9 cellular contexts compared by ENCODE assay signal in the genomic region with DNA sequence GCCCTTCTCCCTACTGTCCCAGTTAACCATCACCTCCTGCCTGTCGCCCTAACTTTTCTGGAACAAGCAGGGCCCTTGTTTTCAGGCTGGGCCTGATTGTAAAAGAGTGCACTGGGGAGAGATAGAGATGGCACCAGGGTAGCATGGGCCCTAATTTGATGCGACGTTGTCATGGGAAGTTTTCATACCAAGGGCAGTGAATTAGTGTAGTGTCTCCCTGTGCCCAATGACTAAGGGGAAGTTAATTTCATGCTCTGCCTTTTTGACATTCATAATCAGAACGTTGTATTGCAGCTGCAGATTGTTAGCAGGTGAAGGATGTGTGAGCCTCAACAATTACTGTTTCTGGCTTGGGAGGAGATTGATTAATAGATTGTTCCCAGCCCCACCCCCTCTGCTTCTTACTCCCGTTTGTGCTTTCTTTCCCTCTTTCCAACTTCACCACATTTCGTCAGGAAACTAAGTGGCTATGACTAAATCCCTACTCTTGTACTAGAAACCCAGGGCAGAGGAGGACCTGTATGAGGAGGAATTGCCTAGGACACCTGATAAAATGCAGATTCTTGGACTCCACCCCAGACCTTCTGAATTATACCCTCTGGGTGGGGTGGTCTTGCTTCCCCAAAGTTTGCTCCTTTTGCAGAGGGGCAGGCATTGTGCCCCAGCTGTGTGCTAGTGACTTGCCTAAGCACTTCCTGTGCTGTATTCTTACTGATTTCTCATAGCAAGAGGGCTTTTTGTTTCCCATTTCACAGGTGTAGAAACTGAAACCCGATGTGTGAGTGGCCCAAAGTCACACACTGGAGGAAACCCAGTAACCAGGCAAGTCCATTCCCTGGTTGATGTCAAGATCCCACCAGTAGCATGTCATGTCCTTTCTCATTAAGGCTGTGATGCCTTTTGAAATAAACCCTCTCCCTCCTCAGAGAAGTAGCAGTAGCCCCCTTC. TPM values are rescaled to one million over a fixed set of nuclear protein-coding genes. Genes with fewer than 3 reads are reported as not detected.
DNase-seq lines count a peak whose midpoint lies in the region; ATAC-seq and TF ChIP-seq lines count a peak whose summit lies in the region.
"Had no signal": no experiment of that assay in that cellular context is flagged by ENCODE, and none has a peak within 500 bp of the region (broad histone marks: within the 10 kb centered on the region; RNA-seq: fewer than 3 reads in every experiment).

No MANE protein-coding gene starts in this region.

- H3K9me3 Mint-ChIP-seq in activated CD4-positive, alpha-beta memory T cell treated with anti-CD3 and anti-CD28 coated beads for 36 hours, result no peaks in the 10 kb centered on the region

- no peaks in the 10 kb centered on the region for H3K9me3 ChIP-seq in MG63

- no peaks in the 10 kb centered on the region for H3K4me1 Mint-ChIP-seq in activated CD4-positive, alpha-beta memory T cell treated with anti-CD3 and anti-CD28 coated beads for 36 hours (ENCODE audit: low read depth)

- DNase-seq in GM10248 (ENCODE audit: extremely low spot score), result peak; percentile 69
- DNase-seq in activated CD4-positive, alpha-beta memory T cell treated with anti-CD3 and anti-CD28 coated beads for 36 hours, result peak; percentile 19
- no peak for DNase-seq in MG63
- DNase-seq in activated gamma-delta T cell (lab: John Stamatoyannopoulos, UW), result no peak
- DNase-seq in cerebellar cortex (ENCODE audit: low spot score), result no peak
- no peak for DNase-seq in sciatic nerve (ENCODE audit: low spot score)
- DNase-seq: NCI-H1105 had no signal

- POLR2A ChIA-PET in GM10248 (lab: Yijun Ruan, JAX), result no interaction called here
- POLR2A ChIA-PET in activated CD4-positive, alpha-beta memory T cell treated with anti-CD3 and anti-CD28 coated beads for 36 hours (lab: Charles Lee), result no interaction called here

- intact Hi-C loops in activated CD4-positive, alpha-beta memory T cell treated with anti-CD3 and anti-CD28 coated beads for 36 hours (cut with micrococcal nuclease), result no loop called here
- intact Hi-C loops in sciatic nerve (cut with DNase I), result no loop called here

- CTCF ChIA-PET in GM10248 (lab: Yijun Ruan, JAX), result interaction anchor here (1.2 to 1.4 kb wide), 2 partner anchors 13 to 20 kb away, joined by 4 read pairs; no protein-coding TSS in a partner anchor
- CTCF ChIA-PET in activated CD4-positive, alpha-beta memory T cell treated with anti-CD3 and anti-CD28 coated beads for 36 hours (lab: Charles Lee), result no interaction called here

- TF ChIP-seq CTCF in GM10248 (IDR thresholded peaks at IDR 0.05; ENCODE audit: control extremely low read depth, extremely low read depth, low read depth, missing control alignments), result no peak

- no peak overlapping the region for H3K4me3 ChIP-seq in MG63

- no peak overlapping the region for H3K27ac Mint-ChIP-seq in activated CD4-positive, alpha-beta memory T cell treated with anti-CD3 and anti-CD28 coated beads for 36 hours

- H3K36me3 Mint-ChIP-seq in activated CD4-positive, alpha-beta memory T cell treated with anti-CD3 and anti-CD28 coated beads for 36 hours, result no peaks in the 10 kb centered on the region

- H3K27me3 ChIP-seq in MG63, result no peaks in the 10 kb centered on the region

- H3K4me3 Mint-ChIP-seq in activated CD4-positive, alpha-beta memory T cell treated with anti-CD3 and anti-CD28 coated beads for 36 hours, result no peak overlapping the region

- no peaks in the 10 kb centered on the region for H3K36me3 ChIP-seq in MG63

- peaks cover 5% of the 10 kb centered on the region for H3K27me3 Mint-ChIP-seq in activated CD4-positive, alpha-beta memory T cell treated with anti-CD3 and anti-CD28 coated beads for 36 hours

- ATAC-seq in GM19372 (IDR thresholded peaks at IDR 0.05; ENCODE audit: low read depth, unreplicated experiment), result peak; percentile 96
- peak; percentile 91 for ATAC-seq in HG03045 (IDR thresholded peaks at IDR 0.05; ENCODE audit: unreplicated experiment)
- no peak for ATAC-seq in sciatic nerve

RNA-seq across cellular contexts. Expression of gene DAB2IP, which starts 56.3 kb away (rescaled TPM):
- total RNA-seq in activated CD4-positive, alpha-beta memory T cell treated with anti-CD3 and anti-CD28 coated beads for 36 hours, result not detected
- 6.8 and 7.3 TPM in 2 replicates for total RNA-seq in MG63 (2014; rRNA removed; shearing (Covaris generic); ENCODE audit: low replicate concordance)
- 70.7 TPM for total RNA-seq in sciatic nerve

Comparison
In these comparisons a context has a peak if more than half of its experiments do, and no peak if none do; other contexts are left out.
1. DNase-seq: peak in GM10248 (single experiment) and activated CD4-positive, alpha-beta memory T cell treated with anti-CD3 and anti-CD28 coated beads for 36 hours (single experiment); none in MG63 (single experiment), activated gamma-delta T cell (single experiment), cerebellar cortex (single experiment) and sciatic nerve (single experiment).